In the genomic region with DNA sequence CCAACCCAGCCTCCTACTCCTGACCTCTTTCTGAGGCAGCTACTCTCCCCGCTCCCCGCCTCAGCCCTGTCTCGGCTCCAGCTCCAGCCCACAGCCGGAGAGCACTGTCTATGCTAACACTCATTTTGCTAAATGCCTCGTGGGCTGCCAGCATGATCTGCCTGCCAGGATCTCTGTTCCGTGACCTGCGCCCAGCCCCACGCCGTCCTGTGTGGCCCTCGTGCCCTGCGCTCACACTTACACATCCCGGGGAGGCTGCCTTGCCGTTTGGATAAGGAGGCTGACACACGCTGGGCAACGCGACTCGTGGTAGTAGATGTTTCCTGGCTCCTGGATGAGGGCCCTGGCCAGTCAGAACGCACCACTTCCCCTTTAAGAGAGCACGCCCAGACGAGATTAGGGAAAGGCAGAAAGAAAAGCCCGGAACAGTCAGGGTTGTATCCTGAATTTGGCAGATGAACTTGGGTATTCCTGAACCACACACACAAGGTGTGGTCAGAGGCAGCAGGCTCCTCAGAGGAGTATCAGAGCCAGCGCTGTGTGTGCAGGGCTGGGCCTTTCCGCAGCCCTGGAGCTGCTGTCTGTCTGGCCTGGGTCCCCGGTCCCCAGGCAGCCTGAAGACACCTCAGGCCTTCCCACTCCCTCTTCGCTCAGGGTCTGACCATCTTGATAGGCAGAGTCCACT, we compare ENCODE assay signal across 8 cellular contexts.
DNase-seq lines count a peak whose midpoint lies in the region; ATAC-seq and TF ChIP-seq lines count a peak whose summit lies in the region.

No MANE protein-coding gene starts in this region.

- H3K9me3 Mint-ChIP-seq in HFFc6 (no peaks in the 10 kb centered on the region), neural crest cell (no peaks in the 10 kb centered on the region)

- H3K27me3 Mint-ChIP-seq in HFFc6 (ENCODE audit: insufficient read depth), result peaks cover 2% of the 10 kb centered on the region
- H3K27me3 Mint-ChIP-seq in T-helper 17 cell, result no peaks in the 10 kb centered on the region
- H3K27me3 Mint-ChIP-seq in neural crest cell (ENCODE audit: low read depth), result no peaks in the 10 kb centered on the region

- H3K4me3 Mint-ChIP-seq in HFFc6 (peak overlapping the region; percentile 31; the same call in 1 of the 2 replicates), T-helper 17 cell (peak overlapping the region; percentile 95), neural crest cell (no peak overlapping the region)

- ATAC-seq in T-helper 17 cell, result peak; percentile 15
- ATAC-seq in esophagus mucosa, result peak; percentile 95
- no peak for ATAC-seq in HG02884 (IDR thresholded peaks at IDR 0.05; ENCODE audit: unreplicated experiment)
- ATAC-seq in GM21526 (IDR thresholded peaks at IDR 0.05; ENCODE audit: low FRiP score, unreplicated experiment), result no peak

- no peaks in the 10 kb centered on the region for H3K9me3 ChIP-seq in T-helper 17 cell (ENCODE audit: control insufficient read depth, low read length, poor library complexity, severe bottlenecking)

- peak; percentile 84 for DNase-seq in G401 (ENCODE audit: low spot score)
- DNase-seq in HFFc6, result no peak
- no peak for DNase-seq in T-helper 17 cell
- DNase-seq in neural crest cell (ENCODE audit: low read depth, low spot score), result no peak
- DNase-seq in central memory CD4-positive, alpha-beta T cell, result no peak

- H3K4me1 Mint-ChIP-seq in HFFc6 (ENCODE audit: low read depth) (peaks cover 9% of the 10 kb centered on the region; the same call in 1 of the 2 replicates), T-helper 17 cell (peaks cover 59% of the 10 kb centered on the region), neural crest cell (peaks cover 6% of the 10 kb centered on the region)

- peak overlapping the region; percentile 20; the same call in 1 of the 2 replicates for H3K27ac Mint-ChIP-seq in HFFc6
- peak overlapping the region; percentile 98 for H3K27ac Mint-ChIP-seq in T-helper 17 cell
- peak overlapping the region; percentile 87 for H3K27ac Mint-ChIP-seq in neural crest cell (ENCODE audit: unreplicated experiment)

- H3K36me3 Mint-ChIP-seq in HFFc6 (ENCODE audit: low read depth) (no peaks in the 10 kb centered on the region; the same call in 1 of the 2 replicates), T-helper 17 cell (ENCODE audit: low read depth) (peaks cover 11% of the 10 kb centered on the region), neural crest cell (ENCODE audit: low read depth) (no peaks in the 10 kb centered on the region)

- no peak for TF ChIP-seq CTCF in HFFc6 (IDR thresholded peaks at IDR 0.05)
- TF ChIP-seq CTCF in neural crest cell (conservative IDR thresholded peaks at IDR 0.05), result no peak

- in situ Hi-C loops in G401 (cut with HindIII; ENCODE audit: low sequenced_read_pairs), result no loop called here

Comparison
In these comparisons a context has a peak if more than half of its experiments do, and no peak if none do; other contexts are left out.
1. H3K27ac Mint-ChIP-seq: peak in every context shown above with its lines; median percentile 98 in T-helper 17 cell; 87 in neural crest cell; 20 in HFFc6.
2. ATAC-seq: peak in T-helper 17 cell (single experiment) and esophagus mucosa (single experiment); none in HG02884 (single experiment) and GM21526 (single experiment).